ENCODE assay signal across 14 cellular contexts in the genomic region with DNA sequence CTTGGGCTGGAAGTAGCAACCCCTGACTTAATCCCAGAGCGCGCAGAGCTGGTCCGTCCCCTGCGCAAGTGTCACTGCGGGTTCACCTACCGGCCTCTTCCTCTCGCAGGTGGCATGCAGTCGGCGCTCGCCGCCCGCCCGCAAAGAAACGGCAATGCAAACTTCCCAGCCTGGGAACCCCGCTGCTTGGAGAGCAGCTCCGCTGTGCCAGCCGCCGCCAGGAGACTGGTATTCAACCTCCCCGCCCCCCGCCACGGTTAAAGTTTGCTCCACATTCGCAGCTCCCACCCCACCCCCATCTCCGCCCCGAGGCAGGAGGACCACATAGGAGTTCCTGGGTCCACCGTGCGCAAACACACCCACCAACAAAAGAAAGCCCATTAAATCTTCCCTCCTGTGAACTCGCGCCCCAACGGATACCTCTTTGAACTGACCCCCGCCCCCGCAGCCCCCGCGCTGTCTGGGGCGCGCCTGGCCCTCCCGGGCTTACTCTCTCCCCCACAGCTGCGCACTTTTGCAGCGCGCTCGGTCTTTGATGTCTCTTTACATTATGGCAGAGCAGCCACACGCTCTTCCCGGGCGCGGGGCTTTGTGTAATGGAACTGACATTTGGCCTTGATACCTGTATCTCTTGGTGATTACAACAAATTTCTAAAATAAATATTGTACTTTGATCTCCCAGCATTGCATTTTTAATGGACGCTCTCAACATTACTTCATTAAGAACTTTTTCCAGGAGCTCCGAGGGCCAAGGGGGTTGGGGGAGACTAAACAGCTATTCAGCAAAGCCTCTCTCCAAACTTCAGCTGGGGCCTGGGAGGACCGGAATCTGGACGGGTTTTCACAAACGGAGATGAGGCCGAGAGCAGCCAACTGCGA. TPM values are rescaled to one million over a fixed set of nuclear protein-coding genes. Genes with fewer than 3 reads are reported as not detected.
DNase-seq lines count a peak whose midpoint lies in the region; ATAC-seq, FAIRE-seq and TF ChIP-seq lines count a peak whose summit lies in the region.
"Had no signal": no experiment of that assay in that cellular context is flagged by ENCODE, and none has a peak within 500 bp of the region (broad histone marks: within the 10 kb centered on the region; RNA-seq: fewer than 3 reads in every experiment).

No MANE protein-coding gene starts in this region.

- H3K27ac Mint-ChIP-seq in neural crest cell (ENCODE audit: unreplicated experiment), result no peak overlapping the region

- CTCF ChIA-PET in K562 (lab: Yijun Ruan, JAX; ENCODE audit: low intra/inter-chr PET ratio), result no interaction called here

- TF ChIP-seq EP300 in K562 (IDR thresholded peaks at IDR 0.05; ENCODE audit: low read length), result no peak

- peaks cover 2% of the 10 kb centered on the region for H3K9me3 Mint-ChIP-seq in neural crest cell

- H3K36me3 Mint-ChIP-seq in neural crest cell (ENCODE audit: low read depth), result peaks cover 2% of the 10 kb centered on the region

- DNase-seq in NCI-H1436 (lab: John Stamatoyannopoulos, UW) (peak; percentile 6), NCI-H1436 treated with DMSO at 0.1 percent for 48 hours (lab: John Stamatoyannopoulos, UW) (no peak), NCI-H345 (lab: John Stamatoyannopoulos, UW) (peak; percentile 64), K562 (ENCODE audit: extremely low read depth in 1 of 4, low spot score in 3 of 4) (no peak), neural crest cell (ENCODE audit: low read depth, low spot score) (peak; percentile 29), NOMO-1 (lab: John Stamatoyannopoulos, UW; ENCODE audit: unreplicated experiment in 2 of 2) (no peak), left cardiac atrium (no peak)
- DNase-seq: activated CD8-positive, alpha-beta memory T cell treated with anti-CD3 and anti-CD28 coated beads, Interleukin-2, amount 50 U/mL, for 4 hours; stimulated activated CD4-positive, alpha-beta T cell treated with anti-CD3 and anti-CD28 coated beads, Interleukin-12 subunit alpha, Interleukin-12 subunit beta, amount 100 ng/mL, for 4 hours had no signal

- H3K79me2 ChIP-seq in K562 (ENCODE audit: control insufficient read depth, insufficient read depth, low read length), result no peaks in the 10 kb centered on the region

- FAIRE-seq in K562 (lab: Jason Lieb, UNC), result no peak
- FAIRE-seq: A204.1, RCC 7860 had no signal

- no peaks in the 10 kb centered on the region for H3K36me3 ChIP-seq in K562 (ENCODE audit: control insufficient read depth, insufficient read depth, low read length)
- H3K36me3 ChIP-seq: thyroid gland had no signal

- TF ChIP-seq RAD21 in K562 (CRISPR knock-in tag; conservative IDR thresholded peaks at IDR 0.05 in 1 of 2, IDR thresholded peaks at IDR 0.05 in 1 of 2), result no peak

- intact Hi-C loops in K562 (cut with micrococcal nuclease) (loop anchor here (2.0 to 10.0 kb wide), 2 partner anchors 53 to 307 kb away; no protein-coding TSS in a partner anchor), left cardiac atrium (cut with DNase I) (no loop called here)

- H3K4me3 ChIP-seq in K562, result no peak overlapping the region
- H3K4me3 ChIP-seq: thyroid gland had no signal

- in situ Hi-C loops in K562 (cut with MboI), result no loop called here

- peaks cover 41% of the 10 kb centered on the region for H3K4me1 Mint-ChIP-seq in neural crest cell

- no peak for TF ChIP-seq POLR2A in K562 (conservative IDR thresholded peaks at IDR 0.05)

- no peak for TF ChIP-seq CTCF in K562 (IDR thresholded peaks at IDR 0.05 in 2 of 3, conservative IDR thresholded peaks at IDR 0.05 in 1 of 3; ENCODE audit: insufficient read depth in 2 of 3, low read depth in 1 of 3, low read length in 3 of 3)
- TF ChIP-seq CTCF in neural crest cell (conservative IDR thresholded peaks at IDR 0.05), result no peak

- BruUV-seq in K562 (replicated peaks; lab: Mats Ljungman, UMichigan), result no TSS peak

- no peak overlapping the region for H3K27ac ChIP-seq in K562 (ENCODE audit: extremely low read depth, low read depth, low read length)
- H3K27ac ChIP-seq: thyroid gland had no signal

- H3K4me2 ChIP-seq in K562 (ENCODE audit: insufficient read depth, low read length), result no peak overlapping the region

- no peak overlapping the region for H2AFZ ChIP-seq in K562 (ENCODE audit: low read depth, low read length)

- H3K27me3 Mint-ChIP-seq in neural crest cell (ENCODE audit: low read depth), result peaks cover 96% of the 10 kb centered on the region

- no peak overlapping the region for H3K9ac ChIP-seq in K562 (ENCODE audit: insufficient read depth in 1 of 2, low read depth in 2 of 2, low read length in 2 of 2)

- POLR2A ChIA-PET in K562 (lab: Yijun Ruan, JAX), result interaction anchor here (1.1 to 1.3 kb wide), 2 partner anchors 28 to 217 kb away, joined by 3 read pairs; partner anchors contain the start of gene GORASP2

- peaks cover 14 to 42% of the 10 kb centered on the region in 2 experiments; a peak in 4 of 5 replicates for H3K4me1 ChIP-seq in K562 (replicated peaks in 1 of 2; ENCODE audit: control insufficient read depth in 2 of 2, insufficient read depth in 2 of 2, low read length in 2 of 2)

- 90% methylated on average over 42 of the region's 51 CpGs for WGBS in K562 (ENCODE audit: insufficient coverage, low coverage, missing lambda C conversion rate)

- no peaks in the 10 kb centered on the region for H3K27me3 ChIP-seq in K562 (ENCODE audit: control insufficient read depth in 2 of 2, insufficient read depth in 2 of 2, low read length in 2 of 2)

- ATAC-seq in K562, result no peak
- ATAC-seq in GM18519 (IDR thresholded peaks at IDR 0.05; ENCODE audit: low FRiP score, unreplicated experiment), result no peak
- ATAC-seq in left cardiac atrium, result no peak

- H3K9me1 ChIP-seq in K562 (ENCODE audit: control insufficient read depth, insufficient read depth, low read length), result no peaks in the 10 kb centered on the region

- no peaks in the 10 kb centered on the region for H4K20me1 ChIP-seq in K562 (replicated peaks; ENCODE audit: control insufficient read depth, insufficient read depth, low read length)

- peak overlapping the region; percentile 82 for H3K4me3 Mint-ChIP-seq in neural crest cell

- H3K9me3 ChIP-seq in K562 (replicated peaks; ENCODE audit: control insufficient read depth, insufficient read depth, low read depth, low read length), result peaks cover 4% of the 10 kb centered on the region; the same call in 1 of the 2 replicates
- H3K9me3 ChIP-seq: thyroid gland had no signal

TF ChIP-seq in K562, 482 proteins besides CTCF, POLR2A, EP300 and RAD21 (continues in another document):
- TF ChIP-seq RNF2 (IDR thresholded peaks at IDR 0.05) (no peak), VEZF1 (CRISPR knock-in tag; IDR thresholded peaks at IDR 0.05) (no peak), IFI16 (CRISPR knock-in tag; IDR thresholded peaks at IDR 0.05) (no peak)

RNA-seq across cellular contexts. Expression of gene SP5, which starts 3.1 kb away (rescaled TPM):
- not detected in 2 replicates for total RNA-seq in K562 (2011; cell fraction: chromatin; rRNA removed; ENCODE audit: low replicate concordance)
- 0.26 TPM in 1 of 2 replicates, not detected in the other for total RNA-seq in K562 (2011; cell fraction: nucleolus; rRNA removed)
- total RNA-seq in K562 (2011; cell fraction: nucleoplasm; rRNA removed), result 0.31 TPM in 1 of 2 replicates, not detected in the other
- total RNA-seq in K562 (2014; rRNA removed), result 0.59 and 0.65 TPM in 2 replicates
- 0.07 TPM in 1 of 2 replicates, not detected in the other for total RNA-seq in K562 (2014; rRNA removed; fragmentation: Illumina TruSeq; extraction: Trizol)
- 0.25 and 0.30 TPM in 2 replicates for total RNA-seq in K562 (2015; rRNA removed; fragmentation: Illumina TruSeq; extraction: Trizol)
- 1.7 and 1.8 TPM in 2 replicates for total RNA-seq in K562 (2021)
- 0.06 and 0.31 TPM in 2 replicates for polyA plus RNA-seq in K562 (2011; rRNA removed)
- 0.22 and 0.57 TPM in 2 replicates for polyA plus RNA-seq in K562 (2011; cell fraction: cytosol; rRNA removed)
- polyA plus RNA-seq in K562 (2011; cell fraction: nucleus; rRNA removed), result 0.24 and 0.46 TPM in 2 replicates
- 0.78 and 1.1 TPM in 2 replicates for polyA plus RNA-seq in K562 (2012)
- polyA plus RNA-seq in K562 (2014; fragmentation: Illumina TruSeq; extraction: Trizol), result not detected in 2 replicates
- polyA plus RNA-seq in K562 (2014; fragmentation: Nextera tagmentation; extraction: Ambion mirVana), result under 1 TPM; 0.03 TPM
- polyA plus RNA-seq in K562 (2014; rRNA removed), result 0.67 and 0.99 TPM in 2 replicates
- 0.09 TPM in 1 of 2 replicates, not detected in the other for polyA minus RNA-seq in K562 (2011; rRNA and poly(A)+ RNA removed)
- not detected in 2 replicates for polyA minus RNA-seq in K562 (2011; cell fraction: cytosol; rRNA and poly(A)+ RNA removed)
- 0.27 and 1.1 TPM in 2 replicates for polyA minus RNA-seq in K562 (2011; cell fraction: nucleus; rRNA and poly(A)+ RNA removed)
- 3.5 and 6.4 TPM in 2 replicates for total RNA-seq in neural crest cell
- total RNA-seq in left cardiac atrium, result under 1 TPM in 1 of 2 donors, not detected in 1; 0.16 TPM
- total RNA-seq: lung microvascular endothelial cell had no signal

RNA-seq across cellular contexts. Expression of gene ERICH2, which starts 58.2 kb away (rescaled TPM):
- total RNA-seq in K562 (2011; cell fraction: chromatin; rRNA removed; ENCODE audit: low replicate concordance), result not detected in 2 replicates
- not detected in 2 replicates for total RNA-seq in K562 (2011; cell fraction: nucleolus; rRNA removed)
- not detected in 2 replicates for total RNA-seq in K562 (2011; cell fraction: nucleoplasm; rRNA removed)
- 1.1 and 1.2 TPM in 2 replicates for total RNA-seq in K562 (2014; rRNA removed)
- 1.2 and 2.4 TPM in 2 replicates for total RNA-seq in K562 (2014; rRNA removed; fragmentation: Illumina TruSeq; extraction: Trizol)
- total RNA-seq in K562 (2015; rRNA removed; fragmentation: Illumina TruSeq; extraction: Trizol), result 1.2 and 1.6 TPM in 2 replicates
- total RNA-seq in K562 (2021), result 1.2 and 1.3 TPM in 2 replicates
- polyA plus RNA-seq in K562 (2011; rRNA removed), result 1.5 and 1.8 TPM in 2 replicates
- polyA plus RNA-seq in K562 (2011; cell fraction: cytosol; rRNA removed), result 0.12 TPM in 1 of 2 replicates, not detected in the other
- 0.36 TPM in 1 of 2 replicates, not detected in the other for polyA plus RNA-seq in K562 (2011; cell fraction: nucleus; rRNA removed)
- polyA plus RNA-seq in K562 (2012), result 3.3 and 13.0 TPM in 2 replicates
- polyA plus RNA-seq in K562 (2014; fragmentation: Illumina TruSeq; extraction: Trizol), result 1.1 and 1.6 TPM in 2 replicates
- polyA plus RNA-seq in K562 (2014; fragmentation: Nextera tagmentation; extraction: Ambion mirVana), result 1 to 10 TPM in 1 of 2 experiments, under 1 TPM in 1; 0.85 to 1.0 TPM
- polyA plus RNA-seq in K562 (2014; rRNA removed), result 1.4 and 1.8 TPM in 2 replicates
- polyA minus RNA-seq in K562 (2011; rRNA and poly(A)+ RNA removed), result 0.66 and 0.70 TPM in 2 replicates
- not detected in 2 replicates for polyA minus RNA-seq in K562 (2011; cell fraction: cytosol; rRNA and poly(A)+ RNA removed)
- polyA minus RNA-seq in K562 (2011; cell fraction: nucleus; rRNA and poly(A)+ RNA removed), result 0.89 TPM in 1 of 2 replicates, not detected in the other
- not detected in 2 replicates for total RNA-seq in neural crest cell
- 1 to 10 TPM; 1.2 TPM for total RNA-seq in left cardiac atrium
- total RNA-seq: lung microvascular endothelial cell, thyroid gland had no signal

Comparison
In these comparisons a context has a peak if more than half of its experiments do, and no peak if none do; other contexts are left out.
1. DNase-seq: peak in NCI-H1436 (single experiment), NCI-H345 (single experiment) and neural crest cell (single experiment); none in NCI-H1436 treated with DMSO at 0.1 percent for 48 hours (single experiment), K562 (0 of 4), NOMO-1 (0 of 2) and left cardiac atrium (single experiment).